ENCODE assay signal across 19 cellular contexts in genomic region chr17:73390221-73390620, GRCh38.
DNase-seq lines count a peak whose midpoint lies in the region; ATAC-seq and TF ChIP-seq lines count a peak whose summit lies in the region.
"Had no signal": no experiment of that assay in that cellular context is flagged by ENCODE, and none has a peak within 500 bp of the region (broad histone marks: within the 10 kb centered on the region; RNA-seq: fewer than 3 reads in every experiment).

No MANE protein-coding gene starts in this region.

- H4K91ac ChIP-seq in neuronal stem cell (ENCODE audit: low read depth, low read length, poor library complexity) = no peak overlapping the region

- H3K9ac ChIP-seq in endodermal cell (ENCODE audit: extremely low read depth, low read length, poor library complexity, severe bottlenecking) (no peak overlapping the region), neuronal stem cell (ENCODE audit: low read depth, low read length, poor library complexity) (no peak overlapping the region)
- H3K9ac ChIP-seq: BLaER1 had no signal

- H3K18ac ChIP-seq in neuronal stem cell (ENCODE audit: low read length) = no peak overlapping the region

- H2AK5ac ChIP-seq in neuronal stem cell (ENCODE audit: low read depth, low read length) = peak overlapping the region; percentile 10

- no peak overlapping the region for H2AFZ ChIP-seq in neuronal stem cell (ENCODE audit: low read length)

- H3K36me3 ChIP-seq in endodermal cell (ENCODE audit: control insufficient read depth, insufficient read depth, low read length) (no peaks in the 10 kb centered on the region), neuronal stem cell (replicated peaks in 1 of 2; ENCODE audit: control insufficient read depth in 2 of 2, insufficient read depth in 2 of 2, low read length in 2 of 2) (peaks cover 43 to 45% of the 10 kb centered on the region in 2 donors), spleen (peaks cover 0 to 18% (median 7%) of the 10 kb centered on the region in 6 donors)

- TF ChIP-seq CTCF in endodermal cell (conservative IDR thresholded peaks at IDR 0.05) (no peak), spleen (IDR thresholded peaks at IDR 0.05 in 8 of 11, conservative IDR thresholded peaks at IDR 0.05 in 3 of 11) (no peak)

- H2BK120ac ChIP-seq in neuronal stem cell (ENCODE audit: low read depth, low read length) = no peak overlapping the region

- H3K4me3 ChIP-seq in endodermal cell (ENCODE audit: low read length) (no peak overlapping the region), neuronal stem cell (ENCODE audit: low read length in 2 of 2) (peak overlapping the region in 1 of 2 donors; percentile 25), spleen (no peak overlapping the region)
- H3K4me3 ChIP-seq: BLaER1 had no signal

- H3K27me3 ChIP-seq in endodermal cell (ENCODE audit: control insufficient read depth, insufficient read depth, low read length, poor library complexity, severe bottlenecking) (no peaks in the 10 kb centered on the region), neuronal stem cell (ENCODE audit: control insufficient read depth in 3 of 3, insufficient read depth in 3 of 3, low read depth in 1 of 3, low read length in 3 of 3) (no peaks in the 10 kb centered on the region), spleen (replicated peaks in 1 of 7) (no peaks in the 10 kb centered on the region)
- H3K27me3 ChIP-seq: BLaER1 had no signal

- H3K27ac ChIP-seq in endodermal cell (ENCODE audit: low read depth, low read length) (no peak overlapping the region), neuronal stem cell (replicated peaks; ENCODE audit: low read length) (no peak overlapping the region), spleen (no peak overlapping the region)
- H3K27ac ChIP-seq: 22Rv1, BLaER1, C4-2B had no signal

- H2BK12ac ChIP-seq in neuronal stem cell (ENCODE audit: low read length) = no peak overlapping the region

- H2BK5ac ChIP-seq in neuronal stem cell (ENCODE audit: low read length) = no peak overlapping the region

- no peak for TF ChIP-seq POLR2A in spleen (IDR thresholded peaks at IDR 0.05)

- H3K4me1 Mint-ChIP-seq in endodermal cell = no peaks in the 10 kb centered on the region
- H3K4me1 Mint-ChIP-seq: B cell; CD4-positive, CD25-positive, alpha-beta regulatory T cell had no signal

- ATAC-seq in Right ventricle myocardium inferior (no peak), Right ventricle myocardium superior (ENCODE audit: poor library complexity) (no peak)
- ATAC-seq: CD8-positive, alpha-beta T cell; HCT116 had no signal

- H3K9me3 Mint-ChIP-seq in endodermal cell = no peaks in the 10 kb centered on the region
- H3K9me3 Mint-ChIP-seq: CD8-positive, alpha-beta T cell had no signal

- no peak overlapping the region for H3K27ac Mint-ChIP-seq in endodermal cell
- H3K27ac Mint-ChIP-seq: B cell; CD4-positive, CD25-positive, alpha-beta regulatory T cell; CD8-positive, alpha-beta T cell had no signal

- peak; percentile 9 for DNase-seq in Right ventricle myocardium inferior (ENCODE audit: missing footprints)
- no peak for DNase-seq in Right ventricle myocardium superior
- peak; percentile 41 for DNase-seq in endodermal cell
- DNase-seq in neuronal stem cell (ENCODE audit: low spot score) = no peak
- peak; percentile 62 for DNase-seq in spleen
- DNase-seq in NCI-H748 treated with DMSO at 0.1 percent for 48 hours (lab: John Stamatoyannopoulos, UW) = no peak
- no peak for DNase-seq in ecto neural progenitor cell (ENCODE audit: low spot score)
- DNase-seq in NCI-H1417 treated with DMSO at 0.1 percent for 48 hours (lab: John Stamatoyannopoulos, UW) = no peak
- DNase-seq: Caco-2; CD4-positive, CD25-positive, alpha-beta regulatory T cell; CD8-positive, alpha-beta T cell; DMS153; DND-41; GOT3 had no signal

- no peak overlapping the region for H3K4ac ChIP-seq in neuronal stem cell (ENCODE audit: low read length)

- no peaks in the 10 kb centered on the region for H3K27me3 Mint-ChIP-seq in endodermal cell (ENCODE audit: insufficient read depth)
- H3K27me3 Mint-ChIP-seq: B cell; CD4-positive, CD25-positive, alpha-beta regulatory T cell had no signal

- H3K4me1 ChIP-seq in endodermal cell (ENCODE audit: control insufficient read depth, insufficient read depth, low read length) = no peaks in the 10 kb centered on the region
- H3K4me1 ChIP-seq in neuronal stem cell (ENCODE audit: control insufficient read depth in 2 of 2, insufficient read depth in 1 of 2, low read depth in 1 of 2, low read length in 2 of 2) = peaks cover 14 to 22% of the 10 kb centered on the region in 2 donors
- peaks cover 0 to 18% (median 2%) of the 10 kb centered on the region in 6 donors for H3K4me1 ChIP-seq in spleen
- H3K4me1 ChIP-seq: Caco-2 had no signal

- H2BK15ac ChIP-seq in neuronal stem cell (ENCODE audit: low read length) = no peak overlapping the region

- peak overlapping the region; percentile 89 for H3K23ac ChIP-seq in neuronal stem cell (ENCODE audit: low read depth, low read length, poor library complexity)

- WGBS in endodermal cell (ENCODE audit: insufficient coverage in 1 of 2, insufficient read length in 1 of 2), 2 experiments = 96 to 100% methylated on average over 6 to 15 of the region's 16 CpGs
- no CpG with 5 or more reads among the region's 16 CpGs for WGBS in neuronal stem cell (ENCODE audit: extremely low coverage in 2 of 2, insufficient read length in 2 of 2, insufficient replicate concordance in 1 of 2), 2 donors
- WGBS in spleen, 5 donors = 93 to 97% (median 93%) methylated on average over 12 to 16 of the region's 16 CpGs

- H3K9me3 ChIP-seq in endodermal cell (ENCODE audit: control insufficient read depth, low read length) (no peaks in the 10 kb centered on the region), neuronal stem cell (replicated peaks in 1 of 2; ENCODE audit: control insufficient read depth in 2 of 2, insufficient read depth in 1 of 2, low read depth in 1 of 2, low read length in 2 of 2) (peaks cover 0 to 2% of the 10 kb centered on the region in 2 donors), spleen (no peaks in the 10 kb centered on the region)
- H3K9me3 ChIP-seq: BLaER1, Caco-2 had no signal

- intact Hi-C loops in Right ventricle myocardium inferior (cut with DNase I) = no loop called here
- intact Hi-C loops in Right ventricle myocardium superior (cut with DNase I) = no loop called here
- intact Hi-C loops in spleen (cut with DNase I; ENCODE audit: low total_unique reads) = no loop called here

- H3K14ac ChIP-seq in neuronal stem cell (ENCODE audit: low read length) = no peak overlapping the region

- peak overlapping the region; percentile 72 for H4K8ac ChIP-seq in neuronal stem cell (ENCODE audit: low read depth, low read length)

- H3K4me2 ChIP-seq in neuronal stem cell (ENCODE audit: insufficient read depth, low read length, poor library complexity, severe bottlenecking) = no peak overlapping the region
- H3K4me2 ChIP-seq: BLaER1 had no signal

- H3K4me3 Mint-ChIP-seq in endodermal cell = no peak overlapping the region
- H3K4me3 Mint-ChIP-seq: B cell; CD4-positive, CD25-positive, alpha-beta regulatory T cell; CD8-positive, alpha-beta T cell had no signal

- peaks cover 5% of the 10 kb centered on the region for H3K79me1 ChIP-seq in neuronal stem cell (ENCODE audit: low read depth, low read length)

- peaks cover 2% of the 10 kb centered on the region for H3K36me3 Mint-ChIP-seq in endodermal cell (ENCODE audit: low read depth)
- H3K36me3 Mint-ChIP-seq: CD4-positive, CD25-positive, alpha-beta regulatory T cell had no signal

Comparison
In these comparisons a context has a peak if more than half of its experiments do, and no peak if none do; other contexts are left out.
1. DNase-seq: peak in Right ventricle myocardium inferior (single experiment), endodermal cell (single experiment) and spleen (single experiment); none in Right ventricle myocardium superior (single experiment), neuronal stem cell (single experiment), NCI-H748 treated with DMSO at 0.1 percent for 48 hours (single experiment), ecto neural progenitor cell (single experiment) and NCI-H1417 treated with DMSO at 0.1 percent for 48 hours (single experiment).